8 cellular contexts compared by ENCODE assay signal in genomic region chr6:10429638-10430427, GRCh38. TPM values are rescaled to one million over a fixed set of nuclear protein-coding genes. Genes with fewer than 3 reads are reported as not detected.
DNase-seq lines count a peak whose midpoint lies in the region; ATAC-seq, FAIRE-seq and TF ChIP-seq lines count a peak whose summit lies in the region.

No MANE protein-coding gene starts in this region.

- POLR2A ChIA-PET in CD8-positive, alpha-beta T cell (lab: Charles Lee) = interaction anchor here (1.2 kb wide), 1 partner anchor 14 kb away, joined by 3 read pairs; no protein-coding TSS in a partner anchor
- POLR2A ChIA-PET in WTC11 (lab: Charles Lee) = no interaction called here

- no peak for TF ChIP-seq CTCF in CD8-positive, alpha-beta T cell (IDR thresholded peaks at IDR 0.05)
- TF ChIP-seq CTCF in WTC11 (IDR thresholded peaks at IDR 0.05) (peak; percentile 22; the same call in 1 of the 2 replicates), transverse colon (IDR thresholded peaks at IDR 0.05) (peak; percentile 29 to 55 (median 44)), ovary (IDR thresholded peaks at IDR 0.05) (no peak)

- in situ Hi-C loops in transverse colon (cut with MboI; ENCODE audit: low pct_ligation_motif_present in 1 of 4, low pct_unique_long_range_greater_than_20kb in 1 of 4, low sequenced_read_pairs in 3 of 4) = loop anchor here (10.0 to 25.0 kb wide), 3 partner anchors 893 to 1445 kb away; no protein-coding TSS in a partner anchor

- TF ChIP-seq EP300 in transverse colon (IDR thresholded peaks at IDR 0.05; ENCODE audit: low read depth) = no peak
- no peak for TF ChIP-seq EP300 in ovary (IDR thresholded peaks at IDR 0.05)

- no peaks in the 10 kb centered on the region for H3K36me3 ChIP-seq in CD8-positive, alpha-beta T cell (ENCODE audit: insufficient read depth, low read length)
- no peaks in the 10 kb centered on the region for H3K36me3 ChIP-seq in transverse colon
- H3K36me3 ChIP-seq in ovary = no peaks in the 10 kb centered on the region

- peaks cover 24% of the 10 kb centered on the region for H3K27me3 ChIP-seq in CD8-positive, alpha-beta T cell (ENCODE audit: insufficient read depth, low read length)
- H3K27me3 ChIP-seq in transverse colon (peaks cover 65% of the 10 kb centered on the region), ovary (no peaks in the 10 kb centered on the region)

- TF ChIP-seq POLR2A in transverse colon (IDR thresholded peaks at IDR 0.05) (no peak), ovary (IDR thresholded peaks at IDR 0.05) (no peak)

- no peak overlapping the region for H3K27ac ChIP-seq in CD8-positive, alpha-beta T cell (ENCODE audit: low read depth, low read length)
- H3K27ac ChIP-seq in transverse colon = no peak overlapping the region
- no peak overlapping the region for H3K27ac ChIP-seq in ovary

- H3K9me3 Mint-ChIP-seq in CD8-positive, alpha-beta T cell = no peaks in the 10 kb centered on the region
- H3K9me3 Mint-ChIP-seq in WTC11 = no peaks in the 10 kb centered on the region

- H3K36me3 Mint-ChIP-seq in CD8-positive, alpha-beta T cell = no peaks in the 10 kb centered on the region
- no peaks in the 10 kb centered on the region for H3K36me3 Mint-ChIP-seq in WTC11

- WGBS in transverse colon (ENCODE audit: low coverage in 1 of 2), 2 donors = 20 to 21% methylated on average over 10 to 12 of the region's 12 CpGs
- 23 to 30% (median 30%) methylated on average over 12 of the region's 12 CpGs for WGBS in ovary, 3 donors

- H3K4me1 Mint-ChIP-seq in CD8-positive, alpha-beta T cell (ENCODE audit: low read depth) = peaks cover 10% of the 10 kb centered on the region
- peaks cover 46% of the 10 kb centered on the region for H3K4me1 Mint-ChIP-seq in WTC11

- peaks cover 54% of the 10 kb centered on the region for H3K27me3 Mint-ChIP-seq in CD8-positive, alpha-beta T cell (ENCODE audit: low read depth)
- peaks cover 65% of the 10 kb centered on the region for H3K27me3 Mint-ChIP-seq in WTC11 (ENCODE audit: low read depth)

- H3K4me1 ChIP-seq in CD8-positive, alpha-beta T cell (ENCODE audit: insufficient read depth, low read length) = peaks cover 13% of the 10 kb centered on the region
- H3K4me1 ChIP-seq in transverse colon (peaks cover 0 to 24% (median 13%) of the 10 kb centered on the region in 4 donors), ovary (ENCODE audit: insufficient read depth) (peaks cover 3% of the 10 kb centered on the region)

- FAIRE-seq in GM18507 (lab: Jason Lieb, UNC) (peak; percentile 78), islet of Langerhans (lab: Jason Lieb, UNC) (peak; percentile 69)

- ATAC-seq in CD8-positive, alpha-beta T cell = peak; percentile 34
- ATAC-seq in HG02885 (IDR thresholded peaks at IDR 0.05; ENCODE audit: poor library complexity, unreplicated experiment) = peak; percentile 72
- ATAC-seq in WTC11 = peak; percentile 37

- no peak overlapping the region for H3K4me3 ChIP-seq in CD8-positive, alpha-beta T cell (ENCODE audit: low read depth, low read length)
- no peak overlapping the region for H3K4me3 ChIP-seq in transverse colon
- H3K4me3 ChIP-seq in ovary = no peak overlapping the region

- intact Hi-C loops in CD8-positive, alpha-beta T cell (cut with DNase I, micrococcal nuclease) = loop anchor here in 1 of 2 experiments (5.0 to 10.0 kb wide), 3 partner anchors 175 to 885 kb away; no protein-coding TSS in a partner anchor
- intact Hi-C loops in transverse colon (cut with DNase I; ENCODE audit: low total_unique reads) (loop anchor here (10.0 kb wide), 1 partner anchor 395 kb away; no protein-coding TSS in a partner anchor), ovary (cut with DNase I) (loop anchor here in 2 of 4 donors (5.0 to 10.0 kb wide), 2 partner anchors 1047 to 1445 kb away; no protein-coding TSS in a partner anchor)

- DNase-seq in CD8-positive, alpha-beta T cell = no peak
- DNase-seq in GM18507 (ENCODE audit: extremely low spot score, insufficient read length, low read depth) (no peak), NCI-H2029 (lab: John Stamatoyannopoulos, UW) (peak; percentile 65), WTC11 (ENCODE audit: low spot score) (no peak), transverse colon (no peak), ovary (no peak)

- no peaks in the 10 kb centered on the region for H3K9me3 ChIP-seq in CD8-positive, alpha-beta T cell (ENCODE audit: low read length)
- H3K9me3 ChIP-seq in transverse colon (no peaks in the 10 kb centered on the region), ovary (no peaks in the 10 kb centered on the region)

- no peak overlapping the region for H3K27ac Mint-ChIP-seq in CD8-positive, alpha-beta T cell
- H3K27ac Mint-ChIP-seq in WTC11 = no peak overlapping the region

- H3K4me3 Mint-ChIP-seq in CD8-positive, alpha-beta T cell = no peak overlapping the region
- no peak overlapping the region for H3K4me3 Mint-ChIP-seq in WTC11

- CTCF ChIA-PET in CD8-positive, alpha-beta T cell (lab: Charles Lee) = interaction anchor here (1.2 to 1.3 kb wide), 2 partner anchors 8 to 17 kb away, joined by 3 read pairs; no protein-coding TSS in a partner anchor
- CTCF ChIA-PET in WTC11 (lab: Charles Lee) = interaction anchor here (0.5 to 2.3 kb wide), 20 partner anchors 9 to 1948 kb away, joined by 3 to 20 read pairs (median 4); partner anchors contain the start of gene TFAP2A

TF ChIP-seq in WTC11, 78 proteins besides CTCF, POLR2A, EP300 and RAD21:
- TF ChIP-seq HMGXB4 (CRISPR knock-in tag; IDR thresholded peaks at IDR 0.05) (no peak), SOX15 (CRISPR knock-in tag; IDR thresholded peaks at IDR 0.05) (no peak), MYBL2 (CRISPR knock-in tag; IDR thresholded peaks at IDR 0.05) (no peak), ATF6 (CRISPR knock-in tag; IDR thresholded peaks at IDR 0.05) (no peak), NFYB (CRISPR knock-in tag; conservative IDR thresholded peaks at IDR 0.05; ENCODE audit: low read depth) (no peak), ZNF138 (CRISPR knock-in tag; conservative IDR thresholded peaks at IDR 0.05) (no peak), ATF3 (CRISPR knock-in tag; conservative IDR thresholded peaks at IDR 0.05) (no peak), ELF4 (CRISPR knock-in tag; IDR thresholded peaks at IDR 0.05; ENCODE audit: low read depth) (no peak), ZNF121 (CRISPR knock-in tag; IDR thresholded peaks at IDR 0.05) (no peak), FOXP4 (CRISPR knock-in tag; IDR thresholded peaks at IDR 0.05) (no peak), ZNF263 (CRISPR knock-in tag; IDR thresholded peaks at IDR 0.05; ENCODE audit: low read depth) (no peak), FOXK1 (CRISPR knock-in tag; IDR thresholded peaks at IDR 0.05) (no peak), ZNF671 (CRISPR knock-in tag; IDR thresholded peaks at IDR 0.05) (no peak), ZNF423 (CRISPR knock-in tag; IDR thresholded peaks at IDR 0.05) (no peak), CREB1 (CRISPR knock-in tag; IDR thresholded peaks at IDR 0.05) (no peak)

RNA-seq across cellular contexts. Expression of gene TFAP2A, which starts 15.0 kb away (rescaled TPM):
- under 1 TPM in 1 of 2 experiments, not detected in 1; 0.24 TPM for total RNA-seq in CD8-positive, alpha-beta T cell
- total RNA-seq in WTC11 (2021) (0.27 to 0.42 TPM (median 0.30 TPM) in 3 replicates), transverse colon (not detected), ovary (under 1 TPM in 6 of 7 donors, not detected in 1; 0.10 to 0.67 (median 0.20) TPM)
- under 1 TPM; 0.12 to 0.15 TPM for polyA plus RNA-seq in ovary

Comparison
In these comparisons a context has a peak if more than half of its experiments do, and no peak if none do; other contexts are left out.
1. CTCF ChIP-seq: peak in WTC11 (single experiment) and transverse colon (5 of 5); none in CD8-positive, alpha-beta T cell (single experiment) and ovary (0 of 3).
2. Peak in every context shown above with its lines, with median percentiles within 50 percentile points of each other: ATAC-seq.